Comparison of ENCODE assay signal across 8 cellular contexts in the genomic region with DNA sequence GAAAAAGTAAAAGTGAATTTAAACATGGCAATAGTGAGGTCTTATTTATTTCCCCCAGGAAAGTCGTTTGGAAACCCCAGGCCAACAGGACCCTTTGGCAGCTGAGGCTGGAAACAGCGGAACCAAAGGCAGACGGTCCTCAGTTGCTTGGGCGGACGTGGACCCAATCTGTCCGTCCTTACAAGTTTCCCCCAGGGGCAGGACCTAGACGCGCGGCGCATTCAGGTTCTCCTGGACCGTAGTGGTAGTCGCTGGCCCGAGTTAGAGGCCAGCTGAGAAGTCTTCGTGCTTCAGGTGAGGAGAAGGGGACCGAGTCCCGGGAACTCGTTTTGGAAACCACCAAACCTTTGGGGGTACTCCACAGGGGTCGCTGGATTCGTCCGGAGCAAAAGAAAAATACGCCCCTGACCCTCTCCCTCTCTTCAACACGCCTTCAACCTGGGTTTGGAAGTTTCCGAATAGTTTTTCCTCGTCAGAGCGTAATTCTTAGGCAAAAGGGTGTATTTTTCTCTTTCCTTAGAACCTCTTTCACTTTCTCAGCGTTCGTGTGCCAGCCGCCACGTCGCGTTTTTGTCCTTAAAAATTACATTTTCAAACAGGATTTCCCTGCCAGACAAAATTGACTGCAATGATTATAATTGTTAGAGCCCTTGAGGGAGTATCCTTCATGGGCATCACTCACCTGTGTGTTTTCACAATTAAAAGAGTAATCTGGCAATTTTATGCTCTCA. TPM values are rescaled to one million over a fixed set of nuclear protein-coding genes. Genes with fewer than 3 reads are reported as not detected.
A peak's percentile ranks its signal among the peaks of the same experiment; 100 is the strongest.
DNase-seq lines count a peak whose midpoint lies in the region; ATAC-seq and TF ChIP-seq lines count a peak whose summit lies in the region.

No MANE protein-coding gene starts in this region.

- H3K79me2 ChIP-seq in Karpas-422 (ENCODE audit: low read length), result peaks cover 93% of the 10 kb centered on the region

- H3K27ac ChIP-seq in Karpas-422 (ENCODE audit: low read length) (peak overlapping the region; percentile 77), SJCRH30 (peak overlapping the region; percentile 76), neutrophil (peak overlapping the region; percentile 81), thymus (ENCODE audit: low read depth) (peak overlapping the region; percentile 81)

- peak overlapping the region; percentile 97 for H3K4me3 ChIP-seq in Karpas-422 (ENCODE audit: low read length)
- H3K4me3 ChIP-seq in SJCRH30, result peak overlapping the region; percentile 74
- H3K4me3 ChIP-seq in neutrophil (ENCODE audit: low read depth in 1 of 2, low read length in 1 of 2), result peak overlapping the region; percentile 68 to 74
- peak overlapping the region; percentile 92 for H3K4me3 ChIP-seq in thymus (ENCODE audit: low read length)

- H3K9ac ChIP-seq in Karpas-422 (ENCODE audit: low read length), result peak overlapping the region; percentile 87

- no peaks in the 10 kb centered on the region for H3K9me2 ChIP-seq in Karpas-422 (replicated peaks; ENCODE audit: insufficient read depth, low read length)

- H3K4me2 ChIP-seq in Karpas-422 (ENCODE audit: low read depth, low read length, poor library complexity, severe bottlenecking), result peak overlapping the region; percentile 93

- no peaks in the 10 kb centered on the region for H4K20me1 ChIP-seq in Karpas-422 (ENCODE audit: insufficient read depth, low read depth, low read length)

- ATAC-seq in GM21737 (IDR thresholded peaks at IDR 0.05; ENCODE audit: unreplicated experiment), result peak; percentile 36

- CTCF ChIA-PET in activated naive CD4-positive, alpha-beta T cell treated with anti-CD3 and anti-CD28 coated beads for 36 hours (lab: Charles Lee), result interaction anchor here (0.7 kb wide), 1 partner anchor 9 kb away, joined by 3 read pairs; no protein-coding TSS in a partner anchor

- H3K9me3 ChIP-seq in Karpas-422 (ENCODE audit: low read length), result no peaks in the 10 kb centered on the region
- no peaks in the 10 kb centered on the region for H3K9me3 ChIP-seq in SJCRH30 (replicated peaks)
- no peaks in the 10 kb centered on the region for H3K9me3 ChIP-seq in neutrophil
- no peaks in the 10 kb centered on the region for H3K9me3 ChIP-seq in thymus (ENCODE audit: control insufficient read depth)

- no peaks in the 10 kb centered on the region for H3K9me3 Mint-ChIP-seq in activated naive CD4-positive, alpha-beta T cell treated with anti-CD3 and anti-CD28 coated beads for 36 hours

- no peak for TF ChIP-seq CTCF in neutrophil (IDR thresholded peaks at IDR 0.05)

- no peaks in the 10 kb centered on the region for H3K27me3 ChIP-seq in Karpas-422 (ENCODE audit: low read length)
- H3K27me3 ChIP-seq in SJCRH30, result no peaks in the 10 kb centered on the region
- no peaks in the 10 kb centered on the region for H3K27me3 ChIP-seq in neutrophil
- H3K27me3 ChIP-seq in thymus (ENCODE audit: control insufficient read depth, insufficient read depth), result no peaks in the 10 kb centered on the region

- H3K27me3 Mint-ChIP-seq in activated naive CD4-positive, alpha-beta T cell treated with anti-CD3 and anti-CD28 coated beads for 36 hours (ENCODE audit: low read depth), result no peaks in the 10 kb centered on the region

- H3K36me3 ChIP-seq in Karpas-422 (ENCODE audit: insufficient read depth, low read length), result peaks cover 18% of the 10 kb centered on the region; the same call in 1 of the 2 replicates
- H3K36me3 ChIP-seq in SJCRH30, result peaks cover 9% of the 10 kb centered on the region; the same call in 1 of the 2 replicates
- H3K36me3 ChIP-seq in neutrophil, result no peaks in the 10 kb centered on the region
- no peaks in the 10 kb centered on the region for H3K36me3 ChIP-seq in thymus (ENCODE audit: control insufficient read depth, insufficient read depth)

- peaks cover 25% of the 10 kb centered on the region for H3K36me3 Mint-ChIP-seq in activated naive CD4-positive, alpha-beta T cell treated with anti-CD3 and anti-CD28 coated beads for 36 hours (ENCODE audit: low read depth)

- peaks cover 33% of the 10 kb centered on the region for H3K4me1 Mint-ChIP-seq in activated naive CD4-positive, alpha-beta T cell treated with anti-CD3 and anti-CD28 coated beads for 36 hours (ENCODE audit: low read depth)

- intact Hi-C loops in activated naive CD4-positive, alpha-beta T cell treated with anti-CD3 and anti-CD28 coated beads for 36 hours (cut with micrococcal nuclease), result no loop called here

- DNase-seq in EL, result peak; percentile 83
- peak; percentile 86 for DNase-seq in Karpas-422
- peak; percentile 83 to 89 for DNase-seq in SJCRH30
- peak; percentile 68 for DNase-seq in activated naive CD4-positive, alpha-beta T cell treated with anti-CD3 and anti-CD28 coated beads for 36 hours
- peak; percentile 36 for DNase-seq in germinal center (ENCODE audit: low spot score)

- peak overlapping the region; percentile 77 for H3K27ac Mint-ChIP-seq in activated naive CD4-positive, alpha-beta T cell treated with anti-CD3 and anti-CD28 coated beads for 36 hours

- H3K4me1 ChIP-seq in Karpas-422 (ENCODE audit: low read length) (peaks cover 49% of the 10 kb centered on the region), SJCRH30 (peaks cover 9% of the 10 kb centered on the region; the same call in 1 of the 2 replicates), neutrophil (ENCODE audit: control insufficient read depth in 1 of 2, insufficient read depth in 1 of 2, low read depth in 1 of 2, low read length in 1 of 2) (peaks cover 37 to 40% of the 10 kb centered on the region in 2 experiments), thymus (ENCODE audit: control insufficient read depth, insufficient read depth, low read length) (peaks cover 9% of the 10 kb centered on the region)

- peak overlapping the region; percentile 99 for H3K4me3 Mint-ChIP-seq in activated naive CD4-positive, alpha-beta T cell treated with anti-CD3 and anti-CD28 coated beads for 36 hours

- H2AFZ ChIP-seq in Karpas-422 (ENCODE audit: low read length), result peak overlapping the region; percentile 54

- WGBS in thymus, result under 1% methylated on average over 31 of the region's 31 CpGs

RNA-seq across cellular contexts. Expression of gene METTL15, which starts 2.1 kb away (rescaled TPM):
- total RNA-seq in Karpas-422 (2014; rRNA removed; shearing (Covaris generic); ENCODE audit: low replicate concordance), result 14.7 and 59.9 TPM in 2 replicates
- total RNA-seq in SJCRH30 (2014; rRNA removed; shearing (Covaris generic)), result 13.9 and 16.0 TPM in 2 replicates
- total RNA-seq in activated naive CD4-positive, alpha-beta T cell treated with anti-CD3 and anti-CD28 coated beads for 36 hours, result 10 to 100 TPM; 18.0 to 19.8 TPM
- polyA plus RNA-seq in thymus, result 6.9 TPM

RNA-seq across cellular contexts. Expression of gene KIF18A, which starts 2.3 kb away (rescaled TPM):
- total RNA-seq in Karpas-422 (2014; rRNA removed; shearing (Covaris generic); ENCODE audit: low replicate concordance), result 16.5 and 30.7 TPM in 2 replicates
- 34.1 and 45.0 TPM in 2 replicates for total RNA-seq in SJCRH30 (2014; rRNA removed; shearing (Covaris generic))
- total RNA-seq in activated naive CD4-positive, alpha-beta T cell treated with anti-CD3 and anti-CD28 coated beads for 36 hours, result 10 to 100 TPM; 34.7 to 36.5 TPM
- 2.3 TPM for polyA plus RNA-seq in thymus

Comparison
In these comparisons a context has a peak if more than half of its experiments do, and no peak if none do; other contexts are left out.
1. Peak in every context shown above with its lines: DNase-seq, ATAC-seq, H3K4me3 ChIP-seq and H3K27ac ChIP-seq.
2. DNase-seq: peak in every context shown above with its lines; median percentile 86 in Karpas-422; 86 in SJCRH30; 83 in EL; 68 in activated naive CD4-positive, alpha-beta T cell treated with anti-CD3 and anti-CD28 coated beads for 36 hours; 36 in germinal center.